Comparison of ENCODE assay signal across 1 cellular context in the genomic region with DNA sequence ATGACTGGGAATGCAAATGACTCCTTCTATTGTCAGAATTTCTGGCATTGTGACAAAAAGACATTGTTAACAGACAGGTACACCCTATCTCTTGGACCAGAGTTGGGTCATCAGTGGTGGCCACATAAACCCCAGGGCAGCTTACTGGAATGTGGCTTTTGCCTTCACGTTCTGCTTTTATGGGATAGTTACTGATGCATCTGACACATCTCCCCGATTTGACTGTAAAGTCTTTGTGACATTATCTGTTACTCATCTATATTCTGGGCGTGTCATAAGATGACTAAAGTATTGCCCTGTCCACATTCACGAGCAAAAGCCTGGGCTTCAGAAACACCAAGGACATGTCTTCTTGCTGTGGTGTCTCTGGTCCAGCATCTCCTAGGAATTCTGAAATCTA.
TF ChIP-seq lines count a peak whose summit lies in the region.

No MANE protein-coding gene starts in this region.

TF ChIP-seq in A549, 52 proteins besides CTCF, POLR2A, EP300 and RAD21 (continued from another document):
- TF ChIP-seq, protein P1, sequence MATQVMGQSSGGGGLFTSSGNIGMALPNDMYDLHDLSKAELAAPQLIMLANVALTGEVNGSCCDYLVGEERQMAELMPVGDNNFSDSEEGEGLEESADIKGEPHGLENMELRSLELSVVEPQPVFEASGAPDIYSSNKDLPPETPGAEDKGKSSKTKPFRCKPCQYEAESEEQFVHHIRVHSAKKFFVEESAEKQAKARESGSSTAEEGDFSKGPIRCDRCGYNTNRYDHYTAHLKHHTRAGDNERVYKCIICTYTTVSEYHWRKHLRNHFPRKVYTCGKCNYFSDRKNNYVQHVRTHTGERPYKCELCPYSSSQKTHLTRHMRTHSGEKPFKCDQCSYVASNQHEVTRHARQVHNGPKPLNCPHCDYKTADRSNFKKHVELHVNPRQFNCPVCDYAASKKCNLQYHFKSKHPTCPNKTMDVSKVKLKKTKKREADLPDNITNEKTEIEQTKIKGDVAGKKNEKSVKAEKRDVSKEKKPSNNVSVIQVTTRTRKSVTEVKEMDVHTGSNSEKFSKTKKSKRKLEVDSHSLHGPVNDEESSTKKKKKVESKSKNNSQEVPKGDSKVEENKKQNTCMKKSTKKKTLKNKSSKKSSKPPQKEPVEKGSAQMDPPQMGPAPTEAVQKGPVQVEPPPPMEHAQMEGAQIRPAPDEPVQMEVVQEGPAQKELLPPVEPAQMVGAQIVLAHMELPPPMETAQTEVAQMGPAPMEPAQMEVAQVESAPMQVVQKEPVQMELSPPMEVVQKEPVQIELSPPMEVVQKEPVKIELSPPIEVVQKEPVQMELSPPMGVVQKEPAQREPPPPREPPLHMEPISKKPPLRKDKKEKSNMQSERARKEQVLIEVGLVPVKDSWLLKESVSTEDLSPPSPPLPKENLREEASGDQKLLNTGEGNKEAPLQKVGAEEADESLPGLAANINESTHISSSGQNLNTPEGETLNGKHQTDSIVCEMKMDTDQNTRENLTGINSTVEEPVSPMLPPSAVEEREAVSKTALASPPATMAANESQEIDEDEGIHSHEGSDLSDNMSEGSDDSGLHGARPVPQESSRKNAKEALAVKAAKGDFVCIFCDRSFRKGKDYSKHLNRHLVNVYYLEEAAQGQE (IDR thresholded peaks at IDR 0.05) = no peak
- TF ChIP-seq NPAS2 (CRISPR knock-in tag; IDR thresholded peaks at IDR 0.05; ENCODE audit: borderline replicate concordance) = no peak
TF ChIP-seq in A549: peak in this region for 0.
